Comparison of ENCODE assay signal across 26 cellular contexts in the genomic region with DNA sequence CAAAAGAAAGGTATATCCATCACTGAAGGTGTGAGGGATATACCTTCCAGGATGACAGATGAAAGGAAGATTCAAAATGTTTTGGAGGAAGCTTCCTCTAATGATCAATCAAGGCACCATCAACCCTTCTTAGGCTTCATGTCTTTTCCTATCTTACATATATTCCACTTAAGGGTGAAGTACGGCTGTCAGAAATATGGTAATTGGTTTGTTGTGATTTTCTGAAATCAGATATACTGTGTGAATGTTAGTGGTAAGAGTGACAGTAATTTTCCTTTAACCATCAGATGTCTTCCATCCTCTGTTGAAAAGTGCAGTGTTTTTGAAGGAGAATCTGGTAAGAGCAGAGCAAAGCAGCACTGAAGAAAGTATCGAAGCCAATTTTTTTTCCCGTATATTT. TPM values are rescaled to one million over a fixed set of nuclear protein-coding genes. Genes with fewer than 3 reads are reported as not detected.
"Had no signal": no experiment of that assay in that cellular context is flagged by ENCODE, and none has a peak within 500 bp of the region (broad histone marks: within the 10 kb centered on the region; RNA-seq: fewer than 3 reads in every experiment).

No MANE protein-coding gene starts in this region.

- H3K36me3 ChIP-seq: colonic mucosa, esophagus muscularis mucosa, esophagus squamous epithelium, gastrocnemius medialis, gastroesophageal sphincter, heart left ventricle, heart right ventricle had no signal

- DNase-seq: colonic mucosa; cortex of kidney; dermis blood vessel endothelial cell; dorsolateral prefrontal cortex; effector CD4-positive, alpha-beta T cell; effector CD8-positive, alpha-beta T cell; effector memory CD4-positive, alpha-beta T cell; effector memory CD8-positive, alpha-beta T cell; endodermal cell; erythroblast; esophagus squamous epithelium; foreskin fibroblast; foreskin keratinocyte; foreskin melanocyte; gastrocnemius medialis; glutamatergic neuron; head of caudate nucleus; heart left ventricle; heart right ventricle had no signal

- H3K27me3 ChIP-seq: colonic mucosa, dorsolateral prefrontal cortex, esophagus muscularis mucosa, foreskin keratinocyte, gastroesophageal sphincter had no signal

- H3K27ac Mint-ChIP-seq: dendritic cell treated with granulocyte-macrophage colony-stimulating factor and Interleukin-4, amounts not matched to agents 40 ng/mL and 50 ng/mL, for 4 days; effector memory CD8-positive, alpha-beta T cell; endodermal cell had no signal

- H3K9me3 ChIP-seq: colonic mucosa, esophagus muscularis mucosa, esophagus squamous epithelium, gastrocnemius medialis, gastroesophageal sphincter had no signal

- H3K4me3 Mint-ChIP-seq: dendritic cell treated with granulocyte-macrophage colony-stimulating factor and Interleukin-4, amounts not matched to agents 40 ng/mL and 50 ng/mL, for 4 days; effector memory CD8-positive, alpha-beta T cell; endodermal cell had no signal

- ATAC-seq: effector memory CD8-positive, alpha-beta T cell; esophagus mucosa; foreskin keratinocyte; gastrocnemius medialis; gastroesophageal sphincter; heart left ventricle; heart right ventricle had no signal

- H3K9me3 Mint-ChIP-seq: endodermal cell had no signal

- H3K27ac ChIP-seq: colonic mucosa, coronary artery, dorsolateral prefrontal cortex, epithelial cell of prostate, esophagus muscularis mucosa, esophagus squamous epithelium, foreskin keratinocyte, gastrocnemius medialis, gastroesophageal sphincter, heart left ventricle, heart right ventricle had no signal

- H3K4me3 ChIP-seq: colonic mucosa, coronary artery, dorsolateral prefrontal cortex, esophagus muscularis mucosa, esophagus squamous epithelium, gastrocnemius medialis, gastroesophageal sphincter, heart left ventricle, heart right ventricle had no signal

RNA-seq across cellular contexts. Expression of gene TMEM178B, which starts 56.3 kb away (rescaled TPM):
- polyA plus RNA-seq: endothelial cell of umbilical vein, foreskin keratinocyte had no signal
